ENCODE assay signal across 20 cellular contexts in the genomic region with DNA sequence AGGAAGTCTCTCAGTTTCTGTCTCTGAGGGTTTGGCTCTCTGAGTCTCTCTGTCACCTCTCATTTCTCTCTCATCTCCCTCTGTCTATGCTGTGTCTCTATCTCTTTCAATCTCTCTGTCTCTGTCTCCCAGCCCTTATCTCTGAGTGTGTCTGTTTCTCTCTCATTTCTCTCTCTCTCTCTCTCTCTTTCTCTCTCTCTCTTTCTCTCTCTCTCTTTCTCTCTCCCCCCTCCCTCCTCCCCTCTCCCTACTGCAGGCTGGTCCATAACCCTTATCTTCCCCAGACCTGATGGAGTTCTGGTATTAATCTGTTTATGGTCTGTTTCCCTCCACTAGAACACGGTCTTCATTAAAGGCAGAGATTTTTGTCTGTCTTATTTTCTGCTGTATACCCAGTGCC. TPM values are rescaled to one million over a fixed set of nuclear protein-coding genes. Genes with fewer than 3 reads are reported as not detected.
DNase-seq lines count a peak whose midpoint lies in the region; ATAC-seq and TF ChIP-seq lines count a peak whose summit lies in the region.
"Had no signal": no experiment of that assay in that cellular context is flagged by ENCODE, and none has a peak within 500 bp of the region (broad histone marks: within the 10 kb centered on the region; RNA-seq: fewer than 3 reads in every experiment).

No MANE protein-coding gene starts in this region.

- no CpG with 5 or more reads among the region's 1 CpG for WGBS in IMR-90 (ENCODE audit: extremely low coverage in 2 of 2, insufficient read length in 1 of 2), 2 experiments

- H3K14ac ChIP-seq in IMR-90 (replicated peaks; ENCODE audit: low read depth, low read length): no peak overlapping the region

- H4K8ac ChIP-seq in IMR-90 (ENCODE audit: low read depth in 2 of 2, low read length in 2 of 2): no peak overlapping the region

- peak overlapping the region; percentile 10; the same call in 1 of the 2 replicates for H2BK120ac ChIP-seq in IMR-90 (ENCODE audit: low read depth, low read length)

- no peak overlapping the region for H3K9ac ChIP-seq in IMR-90 (ENCODE audit: low read depth, low read length)
- H3K9ac ChIP-seq: GM23248, KMS-11 had no signal

- no peak overlapping the region for H3K4me3 ChIP-seq in IMR-90 (ENCODE audit: insufficient read depth, low read depth, low read length)
- H3K4me3 ChIP-seq: GM12878, GM23248 had no signal

- no peak overlapping the region for H3K4me3 Mint-ChIP-seq in activated CD4-positive, alpha-beta T cell treated with anti-CD3 and anti-CD28 coated beads, Interleukin-2, amount 10 ng/mL, durations not matched to agents 7 days and 5 days
- H3K4me3 Mint-ChIP-seq in brain: peak overlapping the region in 3 of 5 experiments; percentile 49 to 93 (median 57)
- H3K4me3 Mint-ChIP-seq in neural crest cell: peak overlapping the region; percentile 51

- no peak overlapping the region for H2AK9ac ChIP-seq in IMR-90 (replicated peaks; ENCODE audit: low read depth, low read length, poor library complexity)

- intact Hi-C loops in IMR-90 (cut with micrococcal nuclease): loop anchor here (5.0 kb wide), 1 partner anchor 40 kb away; no protein-coding TSS in a partner anchor

- no peak overlapping the region for H2BK20ac ChIP-seq in IMR-90 (ENCODE audit: low read depth, low read length)

- no peak overlapping the region for H3K4me2 ChIP-seq in IMR-90 (ENCODE audit: low read depth, low read length)
- H3K4me2 ChIP-seq: KMS-11 had no signal

- no peaks in the 10 kb centered on the region for H3K27me3 ChIP-seq in IMR-90 (ENCODE audit: control insufficient read depth, insufficient read depth, low read length)

- peaks cover 18 to 38% of the 10 kb centered on the region in 2 experiments for H3K79me1 ChIP-seq in IMR-90 (ENCODE audit: low read depth in 1 of 2, low read length in 2 of 2)

- no peak for DNase-seq in activated CD4-positive, alpha-beta T cell treated with anti-CD3 and anti-CD28 coated beads, Interleukin-2, amount 10 ng/mL, durations not matched to agents 7 days and 5 days
- no peak for DNase-seq in activated CD4-positive, alpha-beta T cell treated with anti-CD3 and anti-CD28 coated beads, Interleukin-2, amount 50 U/mL, for 48 hours
- DNase-seq in IMR-90 (no peak), neural crest cell (ENCODE audit: low read depth, low spot score) (no peak), cerebellum (ENCODE audit: low spot score) (no peak), GM10248 (ENCODE audit: extremely low spot score) (no peak), NCI-H1105 (lab: John Stamatoyannopoulos, UW) (no peak)
- DNase-seq: CD4-positive, alpha-beta memory T cell; GF-D8; GM23248; MV-4-11; NCI-H1417 treated with DMSO at 0.1 percent for 48 hours; NCI-H187 treated with DMSO at 0.1 percent for 48 hours; NCI-H526 had no signal

- H2BK15ac ChIP-seq in IMR-90 (ENCODE audit: low read depth, low read length): no peak overlapping the region

- H3K27me3 Mint-ChIP-seq in activated CD4-positive, alpha-beta T cell treated with anti-CD3 and anti-CD28 coated beads, Interleukin-2, amount 10 ng/mL, durations not matched to agents 7 days and 5 days: peaks cover 15% of the 10 kb centered on the region
- H3K27me3 Mint-ChIP-seq in brain: peaks cover 35% of the 10 kb centered on the region
- H3K27me3 Mint-ChIP-seq in neural crest cell (ENCODE audit: low read depth): peaks cover 14% of the 10 kb centered on the region

- peak overlapping the region; percentile 69; the same call in 1 of the 2 replicates for H3K23ac ChIP-seq in IMR-90 (ENCODE audit: low read depth, low read length)

- H2AK5ac ChIP-seq in IMR-90 (ENCODE audit: low read depth, low read length): peak overlapping the region; percentile 55; the same call in 1 of the 2 replicates

- H3K4me1 ChIP-seq in IMR-90 (ENCODE audit: control insufficient read depth, insufficient read depth, low read length): peaks cover 6% of the 10 kb centered on the region; the same call in 1 of the 2 replicates

- no peak overlapping the region for H4K5ac ChIP-seq in IMR-90 (ENCODE audit: low read depth, low read length)

- no TSS peak for BruUV-seq in IMR-90 (replicated peaks; lab: Mats Ljungman, UMichigan)

- H3K4me1 Mint-ChIP-seq in activated CD4-positive, alpha-beta T cell treated with anti-CD3 and anti-CD28 coated beads, Interleukin-2, amount 10 ng/mL, durations not matched to agents 7 days and 5 days: no peaks in the 10 kb centered on the region
- H3K4me1 Mint-ChIP-seq in brain (peaks cover 10% of the 10 kb centered on the region), neural crest cell (peaks cover 4% of the 10 kb centered on the region)

- dilution Hi-C loops in IMR-90 (cut with HindIII; ENCODE audit: low sequenced_read_pairs, unreplicated experiment): no loop called here

- H3K36me3 ChIP-seq in IMR-90 (ENCODE audit: control insufficient read depth, insufficient read depth, low read length): peaks cover 9% of the 10 kb centered on the region

- no peaks in the 10 kb centered on the region for H3K9me3 Mint-ChIP-seq in activated CD4-positive, alpha-beta T cell treated with anti-CD3 and anti-CD28 coated beads, Interleukin-2, amount 10 ng/mL, durations not matched to agents 7 days and 5 days
- H3K9me3 Mint-ChIP-seq in brain (peaks cover 0 to 1% (median 0%) of the 10 kb centered on the region in 5 experiments), neural crest cell (no peaks in the 10 kb centered on the region)
- H3K9me3 Mint-ChIP-seq: CD4-positive, alpha-beta memory T cell had no signal

- no peak for TF ChIP-seq CTCF in IMR-90 (conservative IDR thresholded peaks at IDR 0.05; ENCODE audit: low read depth, low read length)
- no peak for TF ChIP-seq CTCF in brain (conservative IDR thresholded peaks at IDR 0.05)
- TF ChIP-seq CTCF in neural crest cell (conservative IDR thresholded peaks at IDR 0.05): no peak
- TF ChIP-seq CTCF in GM10248 (IDR thresholded peaks at IDR 0.05; ENCODE audit: control extremely low read depth, extremely low read depth, low read depth, missing control alignments): no peak

- TF ChIP-seq POLR2A in IMR-90 (IDR thresholded peaks at IDR 0.05; ENCODE audit: low read depth, low read length): no peak

- no peak overlapping the region for H3K18ac ChIP-seq in IMR-90 (ENCODE audit: low read depth, low read length)

- CTCF ChIA-PET in activated CD4-positive, alpha-beta T cell treated with anti-CD3 and anti-CD28 coated beads, Interleukin-2, amount 10 ng/mL, durations not matched to agents 7 days and 5 days (lab: Charles Lee): interaction anchor here (0.7 to 0.8 kb wide), 2 partner anchors 12 to 40 kb away, joined by 3 read pairs; no protein-coding TSS in a partner anchor
- CTCF ChIA-PET in IMR-90 (lab: Yijun Ruan, JAX) (interaction anchor here (1.0 kb wide), 1 partner anchor 71 kb away, joined by 3 read pairs; no protein-coding TSS in a partner anchor), GM10248 (lab: Yijun Ruan, JAX) (interaction anchor here (0.8 to 1.4 kb wide), 3 partner anchors 65 to 164 kb away, joined by 3 read pairs; no protein-coding TSS in a partner anchor)

- peaks cover 17% of the 10 kb centered on the region for H3K9me1 ChIP-seq in IMR-90 (ENCODE audit: insufficient read depth, low read length)

- no peak overlapping the region for H3K56ac ChIP-seq in IMR-90 (ENCODE audit: extremely low read depth, insufficient read depth, low read length)

- no peaks in the 10 kb centered on the region for H3K9me3 ChIP-seq in IMR-90 (ENCODE audit: control insufficient read depth, insufficient read depth, low read length)

- H3K27ac ChIP-seq in IMR-90 (ENCODE audit: insufficient read depth, low read length): no peak overlapping the region
- H3K27ac ChIP-seq: GM23248, KMS-11 had no signal

- POLR2A ChIA-PET in activated CD4-positive, alpha-beta T cell treated with anti-CD3 and anti-CD28 coated beads, Interleukin-2, amount 10 ng/mL, durations not matched to agents 7 days and 5 days (lab: Charles Lee): no interaction called here
- POLR2A ChIA-PET in IMR-90 (lab: Charles Lee; ENCODE audit: unreplicated experiment) (no interaction called here), GM10248 (lab: Yijun Ruan, JAX) (no interaction called here)

- H3K36me3 Mint-ChIP-seq in activated CD4-positive, alpha-beta T cell treated with anti-CD3 and anti-CD28 coated beads, Interleukin-2, amount 10 ng/mL, durations not matched to agents 7 days and 5 days (ENCODE audit: low read depth): no peaks in the 10 kb centered on the region
- H3K36me3 Mint-ChIP-seq in brain (peaks cover 15% of the 10 kb centered on the region), neural crest cell (ENCODE audit: low read depth) (no peaks in the 10 kb centered on the region)
- H3K36me3 Mint-ChIP-seq: CD4-positive, alpha-beta memory T cell had no signal

- peak overlapping the region; percentile 39; the same call in 1 of the 2 replicates for H3K4ac ChIP-seq in IMR-90 (ENCODE audit: low read depth, low read length)

- H4K91ac ChIP-seq in IMR-90 (ENCODE audit: insufficient read depth, low read depth, low read length): peak overlapping the region; percentile 53; the same call in 1 of the 2 replicates

- ATAC-seq in IMR-90 (ENCODE audit: low read depth): no peak
- ATAC-seq: GM12878, Panc1 had no signal

- in situ Hi-C loops in IMR-90 (cut with MboI; ENCODE audit: low sequenced_read_pairs): no loop called here

- TF ChIP-seq RAD21 in IMR-90 (IDR thresholded peaks at IDR 0.05; ENCODE audit: low read length): no peak

- no peak overlapping the region for H2AFZ ChIP-seq in IMR-90 (replicated peaks; ENCODE audit: low read length, poor library complexity)
- H2AFZ ChIP-seq: GM23248 had no signal

- H2BK5ac ChIP-seq in IMR-90 (ENCODE audit: low read depth, low read length, poor library complexity, severe bottlenecking): no peak overlapping the region

- H3K27ac Mint-ChIP-seq in activated CD4-positive, alpha-beta T cell treated with anti-CD3 and anti-CD28 coated beads, Interleukin-2, amount 10 ng/mL, durations not matched to agents 7 days and 5 days: peak overlapping the region; percentile 43
- H3K27ac Mint-ChIP-seq in brain: no peak overlapping the region
- H3K27ac Mint-ChIP-seq in neural crest cell (ENCODE audit: unreplicated experiment): no peak overlapping the region

- peaks cover 26% of the 10 kb centered on the region for H4K20me1 ChIP-seq in IMR-90 (ENCODE audit: insufficient read depth, low read length)

RNA-seq across cellular contexts. Expression of a gene that starts 1.3 kb away (rescaled TPM):
- 1 to 10 TPM; 1.9 TPM for total RNA-seq in activated CD4-positive, alpha-beta T cell treated with anti-CD3 and anti-CD28 coated beads, Interleukin-2, amount 10 ng/mL, durations not matched to agents 7 days and 5 days
- 93.0 and 106 TPM in 2 replicates for total RNA-seq in IMR-90 (2012; rRNA removed)
- 117 and 122 TPM in 2 replicates for polyA plus RNA-seq in IMR-90 (2012; rRNA removed)
- 62.8 and 141 TPM in 2 replicates for polyA plus RNA-seq in IMR-90 (2012; cell fraction: cytosol; rRNA removed)
- polyA plus RNA-seq in IMR-90 (2012; cell fraction: nucleus; rRNA removed; ENCODE audit: low replicate concordance): 130 and 154 TPM in 2 replicates
- polyA plus RNA-seq in brain (ENCODE audit: insufficient read depth, low read depth, low replicate concordance): 14.4 TPM
- 20.4 and 22.5 TPM in 2 replicates for total RNA-seq in neural crest cell
- 15.9 TPM for total RNA-seq in cerebellum

RNA-seq across cellular contexts. Expression of a gene that starts 28.9 kb away (rescaled TPM):
- under 1 TPM in 1 of 2 experiments, not detected in 1; 0.23 TPM for total RNA-seq in activated CD4-positive, alpha-beta T cell treated with anti-CD3 and anti-CD28 coated beads, Interleukin-2, amount 10 ng/mL, durations not matched to agents 7 days and 5 days
- total RNA-seq in IMR-90 (2012; rRNA removed) (0.56 and 0.72 TPM in 2 replicates), neural crest cell (5.0 and 6.1 TPM in 2 replicates), cerebellum (1.8 TPM)
- polyA plus RNA-seq in IMR-90 (2012; rRNA removed) (9.3 and 10.3 TPM in 2 replicates), brain (ENCODE audit: insufficient read depth, low read depth, low replicate concordance) (0.24 TPM)
- polyA plus RNA-seq in IMR-90 (2012; cell fraction: cytosol; rRNA removed): 2.6 and 5.9 TPM in 2 replicates
- 70.3 and 80.1 TPM in 2 replicates for polyA plus RNA-seq in IMR-90 (2012; cell fraction: nucleus; rRNA removed; ENCODE audit: low replicate concordance)
- polyA plus RNA-seq: CD4-positive, alpha-beta memory T cell had no signal

RNA-seq across cellular contexts. Expression of a gene that starts 29.0 kb away (rescaled TPM):
- not detected for total RNA-seq in activated CD4-positive, alpha-beta T cell treated with anti-CD3 and anti-CD28 coated beads, Interleukin-2, amount 10 ng/mL, durations not matched to agents 7 days and 5 days
- total RNA-seq in IMR-90 (2012; rRNA removed) (under 0.01 TPM in 1 of 2 replicates, not detected in the other), neural crest cell (not detected in 2 replicates), cerebellum (not detected)
- polyA plus RNA-seq in IMR-90 (2012; rRNA removed) (0.26 and 0.27 TPM in 2 replicates), brain (ENCODE audit: insufficient read depth, low read depth, low replicate concordance) (not detected)
- 0.15 and 0.22 TPM in 2 replicates for polyA plus RNA-seq in IMR-90 (2012; cell fraction: cytosol; rRNA removed)
- 0.14 TPM in 1 of 2 replicates, not detected in the other for polyA plus RNA-seq in IMR-90 (2012; cell fraction: nucleus; rRNA removed; ENCODE audit: low replicate concordance)
- total RNA-seq: CD4-positive, alpha-beta memory T cell; GM12878; GM23248; SK-MEL-5 had no signal
- polyA plus RNA-seq: CD4-positive, alpha-beta memory T cell; GM12878 had no signal

RNA-seq across cellular contexts. Expression of a gene that starts 56.6 kb away (rescaled TPM):
- total RNA-seq in activated CD4-positive, alpha-beta T cell treated with anti-CD3 and anti-CD28 coated beads, Interleukin-2, amount 10 ng/mL, durations not matched to agents 7 days and 5 days: not detected
- total RNA-seq in IMR-90 (2012; rRNA removed) (not detected in 2 replicates), neural crest cell (not detected in 2 replicates), cerebellum (not detected)
- polyA plus RNA-seq in IMR-90 (2012; rRNA removed) (not detected in 2 replicates), brain (ENCODE audit: insufficient read depth, low read depth, low replicate concordance) (not detected)
- not detected in 2 replicates for polyA plus RNA-seq in IMR-90 (2012; cell fraction: cytosol; rRNA removed)
- polyA plus RNA-seq in IMR-90 (2012; cell fraction: nucleus; rRNA removed; ENCODE audit: low replicate concordance): not detected in 2 replicates
- total RNA-seq: CD4-positive, alpha-beta memory T cell; GM12878; GM23248; SK-MEL-5 had no signal
- polyA plus RNA-seq: BJ; CD4-positive, alpha-beta memory T cell; GM12878; GM23248 had no signal
